20 cellular contexts compared by ENCODE assay signal in the genomic region with DNA sequence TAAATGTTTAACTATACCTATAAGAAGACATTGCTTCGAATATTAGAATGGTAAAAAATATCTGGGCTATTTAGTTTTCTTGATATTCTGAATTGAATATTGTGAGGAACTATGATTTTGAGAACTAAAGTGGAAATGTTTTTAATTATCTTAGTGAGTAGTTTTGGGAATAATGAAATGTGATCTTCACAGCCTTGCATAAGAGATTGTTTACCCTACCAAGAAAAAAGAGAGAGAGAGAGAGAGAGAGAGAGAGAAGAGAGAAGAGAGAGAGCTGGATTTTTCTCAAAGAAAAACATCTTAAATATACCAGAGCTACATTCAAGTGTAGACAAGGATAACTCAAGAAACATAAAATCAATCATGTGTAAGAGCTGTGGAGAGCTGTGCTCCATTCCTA.
"Had no signal": no experiment of that assay in that cellular context is flagged by ENCODE, and none has a peak within 500 bp of the region (broad histone marks: within the 10 kb centered on the region; RNA-seq: fewer than 3 reads in every experiment).

No MANE protein-coding gene starts in this region.

- H3K4me3 ChIP-seq: left ventricle myocardium inferior, lung, ovary, right atrium auricular region, sigmoid colon, spleen, suprapubic skin, thoracic aorta, tibial nerve, uterus had no signal

- ATAC-seq: natural killer cell; stimulated activated effector memory CD8-positive, alpha-beta T cell treated with anti-CD3 and anti-CD28 coated beads, Interleukin-12 subunit alpha, Interleukin-12 subunit beta, amount 100 ng/mL, for 72 hours had no signal

- H3K27ac ChIP-seq: left ventricle myocardium inferior, ovary, right atrium auricular region, sigmoid colon, spleen, suprapubic skin, thoracic aorta, tibial nerve, uterus had no signal

- H3K9me3 ChIP-seq: ovary, sigmoid colon, suprapubic skin, thoracic aorta, uterus had no signal

- H3K27me3 ChIP-seq: ovary, right atrium auricular region, sigmoid colon, spleen, suprapubic skin, tibial nerve, uterus had no signal

- H3K36me3 ChIP-seq: left ventricle myocardium inferior, ovary, right atrium auricular region, sigmoid colon, spleen, suprapubic skin, thoracic aorta, tibial nerve, uterus had no signal

- H3K4me1 ChIP-seq: left ventricle myocardium inferior, right atrium auricular region, spleen, suprapubic skin, tibial nerve, uterus had no signal

- DNase-seq: hippocampal formation; immature natural killer cell; islet precursor cell; left ventricle myocardium inferior; mesendoderm; naive B cell; natural killer cell; ovary; sigmoid colon; small intestine; spleen; stimulated activated CD4-positive, alpha-beta T cell treated with anti-CD3 and anti-CD28 coated beads, Interleukin-4, amount 100 ng/mL, for 24 hours; stimulated activated naive CD4-positive, alpha-beta T cell; uterus had no signal

- FAIRE-seq: small intestine had no signal
